8 cellular contexts compared by ENCODE assay signal in the genomic region with DNA sequence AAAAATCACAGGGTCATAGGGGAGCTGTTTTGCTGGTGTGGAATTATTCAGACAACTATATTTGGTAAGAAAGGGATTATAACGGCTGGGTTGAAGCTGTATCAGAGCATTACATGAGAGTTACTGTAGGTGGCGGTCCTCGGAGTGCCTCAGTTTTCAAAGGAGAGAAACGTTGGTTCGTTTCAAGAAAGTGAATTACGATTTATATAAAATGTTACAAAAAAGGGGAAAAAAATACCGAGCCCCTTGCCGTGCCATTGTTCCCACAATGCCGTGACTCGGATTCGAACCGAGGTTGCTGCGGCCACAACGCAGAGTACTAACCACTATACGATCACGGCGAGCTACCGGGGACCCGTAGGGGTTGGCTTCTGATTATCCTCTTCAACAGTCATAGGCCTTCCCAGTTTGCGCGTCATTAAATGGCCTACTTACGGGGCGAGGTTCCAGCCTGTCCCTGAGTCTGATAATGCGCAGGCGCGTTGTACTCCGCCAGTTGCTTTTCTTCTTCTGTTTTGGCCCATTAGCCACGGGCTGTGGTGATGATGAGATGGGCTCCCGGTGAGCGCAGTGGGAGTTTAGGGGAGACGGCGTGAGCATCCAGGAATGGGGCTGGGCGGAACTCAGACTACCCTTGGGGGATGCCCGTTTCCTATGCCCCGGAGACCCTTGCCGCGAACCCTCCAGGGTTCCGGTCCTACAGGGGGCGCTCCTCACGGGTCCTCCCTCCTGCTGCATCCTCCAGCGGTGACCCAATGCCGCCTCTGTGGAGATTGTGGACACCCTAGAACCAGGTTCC. TPM values are rescaled to one million over a fixed set of nuclear protein-coding genes. Genes with fewer than 3 reads are reported as not detected.
A peak's percentile ranks its signal among the peaks of the same experiment; 100 is the strongest.
DNase-seq lines count a peak whose midpoint lies in the region; ATAC-seq and TF ChIP-seq lines count a peak whose summit lies in the region.

No MANE protein-coding gene starts in this region.

- peak; percentile 20 to 82 (median 67) for TF ChIP-seq CTCF in Peyer's patch (IDR thresholded peaks at IDR 0.05)
- peak; percentile 77 for TF ChIP-seq CTCF in fibroblast of pulmonary artery (IDR thresholded peaks at IDR 0.05; ENCODE audit: low read length, missing control alignments)
- TF ChIP-seq CTCF in nephron (IDR thresholded peaks at IDR 0.05; ENCODE audit: unreplicated experiment in 3 of 3) = peak; percentile 62 to 77 (median 63)

- no peaks in the 10 kb centered on the region for H3K9me3 ChIP-seq in Peyer's patch

- peak overlapping the region; percentile 92 to 99 (median 97) for H3K27ac ChIP-seq in Peyer's patch

- no peaks in the 10 kb centered on the region for H3K4me1 ChIP-seq in Peyer's patch

- no peaks in the 10 kb centered on the region for H3K27me3 ChIP-seq in Peyer's patch

- no peaks in the 10 kb centered on the region for H3K9me3 Mint-ChIP-seq in activated T-helper 1 cell treated with anti-CD3 and anti-CD28 coated beads, Interleukin-12 subunit alpha, Interleukin-12 subunit beta, Interleukin-2, Interleukin-4 antibody, amounts not matched to agents 30 ng/mL and 10 ng/mL and 1 ng/mL, durations not matched to agents 14 hours and 24 hours and 36 hours
- no peaks in the 10 kb centered on the region for H3K9me3 Mint-ChIP-seq in nephron

- H3K36me3 Mint-ChIP-seq in activated T-helper 1 cell treated with anti-CD3 and anti-CD28 coated beads, Interleukin-12 subunit alpha, Interleukin-12 subunit beta, Interleukin-2, Interleukin-4 antibody, amounts not matched to agents 30 ng/mL and 10 ng/mL and 1 ng/mL, durations not matched to agents 14 hours and 24 hours and 36 hours (ENCODE audit: low read depth) = no peaks in the 10 kb centered on the region
- no peaks in the 10 kb centered on the region for H3K36me3 Mint-ChIP-seq in nephron (ENCODE audit: low read depth)

- intact Hi-C loops in activated T-helper 1 cell treated with anti-CD3 and anti-CD28 coated beads, Interleukin-12 subunit alpha, Interleukin-12 subunit beta, Interleukin-2, Interleukin-4 antibody, amounts not matched to agents 30 ng/mL and 10 ng/mL and 1 ng/mL, durations not matched to agents 14 hours and 24 hours and 36 hours (cut with micrococcal nuclease) = loop anchor here (1.0 to 10.0 kb wide), 8 partner anchors 10 to 914 kb away; partner anchors contain the start of genes BLOC1S6, CTDSPL2, GOLM2 and SORD

- TF ChIP-seq POLR2A in Peyer's patch (IDR thresholded peaks at IDR 0.05) = peak; percentile 91 to 93

- H3K4me3 ChIP-seq in Peyer's patch = peak overlapping the region; percentile 57 to 76 (median 69)
- peak overlapping the region; percentile 87 for H3K4me3 ChIP-seq in fibroblast of pulmonary artery (replicated peaks; ENCODE audit: low read depth, low read length)

- no peaks in the 10 kb centered on the region for H3K36me3 ChIP-seq in Peyer's patch

- DNase-seq in DMS79 treated with DMSO at 0.1 percent for 48 hours (lab: John Stamatoyannopoulos, UW) (peak; percentile 78), KG1 (lab: John Stamatoyannopoulos, UW) (peak; percentile 98), Peyer's patch (peak; percentile 89 to 98 (median 94)), fibroblast of pulmonary artery (ENCODE audit: low read depth) (peak; percentile 99)
- peak; percentile 94 for DNase-seq in activated T-helper 1 cell treated with anti-CD3 and anti-CD28 coated beads, Interleukin-12 subunit alpha, Interleukin-12 subunit beta, Interleukin-2, Interleukin-4 antibody, amounts not matched to agents 30 ng/mL and 10 ng/mL and 1 ng/mL, durations not matched to agents 14 hours and 24 hours and 36 hours (ENCODE audit: low spot score)
- DNase-seq in stimulated activated naive CD8-positive, alpha-beta T cell treated with anti-CD3 and anti-CD28 coated beads, Interleukin-15, Interleukin-2, amounts not matched to agents 100 U/mL and 50 U/mL, for 24 hours = peak; percentile 88

- peaks cover 5% of the 10 kb centered on the region for H3K27me3 Mint-ChIP-seq in activated T-helper 1 cell treated with anti-CD3 and anti-CD28 coated beads, Interleukin-12 subunit alpha, Interleukin-12 subunit beta, Interleukin-2, Interleukin-4 antibody, amounts not matched to agents 30 ng/mL and 10 ng/mL and 1 ng/mL, durations not matched to agents 14 hours and 24 hours and 36 hours (ENCODE audit: insufficient read depth)
- H3K27me3 Mint-ChIP-seq in nephron (ENCODE audit: low read depth) = no peaks in the 10 kb centered on the region

- peaks cover 15% of the 10 kb centered on the region for H3K4me1 Mint-ChIP-seq in activated T-helper 1 cell treated with anti-CD3 and anti-CD28 coated beads, Interleukin-12 subunit alpha, Interleukin-12 subunit beta, Interleukin-2, Interleukin-4 antibody, amounts not matched to agents 30 ng/mL and 10 ng/mL and 1 ng/mL, durations not matched to agents 14 hours and 24 hours and 36 hours (ENCODE audit: low read depth)
- no peaks in the 10 kb centered on the region for H3K4me1 Mint-ChIP-seq in nephron

- no peak overlapping the region for H3K27ac Mint-ChIP-seq in activated T-helper 1 cell treated with anti-CD3 and anti-CD28 coated beads, Interleukin-12 subunit alpha, Interleukin-12 subunit beta, Interleukin-2, Interleukin-4 antibody, amounts not matched to agents 30 ng/mL and 10 ng/mL and 1 ng/mL, durations not matched to agents 14 hours and 24 hours and 36 hours
- H3K27ac Mint-ChIP-seq in nephron = no peak overlapping the region

- ATAC-seq in GM21619 (IDR thresholded peaks at IDR 0.05; ENCODE audit: unreplicated experiment) = peak; percentile 51
- ATAC-seq in stimulated activated naive CD8-positive, alpha-beta T cell treated with anti-CD3 and anti-CD28 coated beads, Interleukin-15, Interleukin-2, amounts not matched to agents 100 U/mL and 50 U/mL, for 24 hours = peak; percentile 67

- no peak overlapping the region for H3K4me3 Mint-ChIP-seq in activated T-helper 1 cell treated with anti-CD3 and anti-CD28 coated beads, Interleukin-12 subunit alpha, Interleukin-12 subunit beta, Interleukin-2, Interleukin-4 antibody, amounts not matched to agents 30 ng/mL and 10 ng/mL and 1 ng/mL, durations not matched to agents 14 hours and 24 hours and 36 hours
- no peak overlapping the region for H3K4me3 Mint-ChIP-seq in nephron

RNA-seq across cellular contexts. Expression of gene SHF, which starts 10.8 kb away (rescaled TPM):
- total RNA-seq in Peyer's patch = 10 to 100 TPM in 2 of 4 donors, 1 to 10 TPM in 2; 5.8 to 20.6 (median 11.2) TPM
- total RNA-seq in activated T-helper 1 cell treated with anti-CD3 and anti-CD28 coated beads, Interleukin-12 subunit alpha, Interleukin-12 subunit beta, Interleukin-2, Interleukin-4 antibody, amounts not matched to agents 30 ng/mL and 10 ng/mL and 1 ng/mL, durations not matched to agents 14 hours and 24 hours and 36 hours = 14.5 and 16.3 TPM in 2 replicates

RNA-seq across cellular contexts. Expression of gene SLC28A2, which starts 53.5 kb away (rescaled TPM):
- total RNA-seq in Peyer's patch = 10 to 100 TPM in 3 of 4 donors, under 1 TPM in 1; 0.83 to 75.1 (median 64.6) TPM
- not detected in 2 replicates for total RNA-seq in activated T-helper 1 cell treated with anti-CD3 and anti-CD28 coated beads, Interleukin-12 subunit alpha, Interleukin-12 subunit beta, Interleukin-2, Interleukin-4 antibody, amounts not matched to agents 30 ng/mL and 10 ng/mL and 1 ng/mL, durations not matched to agents 14 hours and 24 hours and 36 hours

Comparison
In these comparisons a context has a peak if more than half of its experiments do, and no peak if none do; other contexts are left out.
1. Peak in every context shown above with its lines: DNase-seq, ATAC-seq, H3K4me3 ChIP-seq and H3K27ac ChIP-seq.